Comparison of ENCODE assay signal across 14 cellular contexts in genomic region chr4:17055788-17056187, GRCh38.
A peak's percentile ranks its signal among the peaks of the same experiment; 100 is the strongest.
DNase-seq lines count a peak whose midpoint lies in the region; ATAC-seq, FAIRE-seq and TF ChIP-seq lines count a peak whose summit lies in the region.
"Had no signal": no experiment of that assay in that cellular context is flagged by ENCODE, and none has a peak within 500 bp of the region (broad histone marks: within the 10 kb centered on the region; RNA-seq: fewer than 3 reads in every experiment).

No MANE protein-coding gene starts in this region.

- no peaks in the 10 kb centered on the region for H3K27me3 Mint-ChIP-seq in mesothelial cell of epicardium (ENCODE audit: low read depth)

- H3K9me3 Mint-ChIP-seq in mesothelial cell of epicardium = no peaks in the 10 kb centered on the region

- peak; percentile 37 for ATAC-seq in SK-N-SH treated with all-trans-retinoic acid at 6 μM for 48 hours
- no peak for ATAC-seq in HG03469 (IDR thresholded peaks at IDR 0.05; ENCODE audit: unreplicated experiment)
- ATAC-seq: left ventricle myocardium superior, pancreas had no signal

- no peaks in the 10 kb centered on the region for H3K36me3 Mint-ChIP-seq in mesothelial cell of epicardium

- no peak for TF ChIP-seq POLR2A in H54 (IDR thresholded peaks at IDR 0.05; ENCODE audit: low read depth, low read length)

- H3K4me3 Mint-ChIP-seq in mesothelial cell of epicardium = no peak overlapping the region

- TF ChIP-seq CTCF in mesothelial cell of epicardium (IDR thresholded peaks at IDR 0.05; ENCODE audit: unreplicated experiment) = no peak

- no peak for FAIRE-seq in H54 (lab: Jason Lieb, UNC)
- FAIRE-seq: colon, pancreas had no signal

- peak; percentile 29 for DNase-seq in H54 (ENCODE audit: insufficient read length, low spot score)
- DNase-seq in fibroblast of gingiva (ENCODE audit: low read depth) = peak; percentile 81
- peak; percentile 53 for DNase-seq in renal cortical epithelial cell (ENCODE audit: low read depth)
- no peak for DNase-seq in mesothelial cell of epicardium (ENCODE audit: low spot score in 2 of 2, unreplicated experiment in 2 of 2)
- DNase-seq in NCI-H1930 (lab: John Stamatoyannopoulos, UW) = no peak
- DNase-seq: DMS79; left ventricle myocardium superior; NCI-H1417; NCI-H774; pancreas; stimulated activated CD4-positive, alpha-beta T cell treated with anti-CD3 and anti-CD28 coated beads, Interleukin-2, amount 100 ng/mL, for 48 hours had no signal

- no peak overlapping the region for H3K27ac Mint-ChIP-seq in mesothelial cell of epicardium

- H3K4me1 Mint-ChIP-seq in mesothelial cell of epicardium = peaks cover 3% of the 10 kb centered on the region

TF ChIP-seq in SK-N-SH treated with all-trans-retinoic acid at 6 μM for 48 hours, 23 proteins besides CTCF, POLR2A, EP300 and RAD21:
- TF ChIP-seq BACH2 (CRISPR knock-in tag; IDR thresholded peaks at IDR 0.05; ENCODE audit: borderline replicate concordance) = no peak
- no peak for TF ChIP-seq ZNF565 (CRISPR knock-in tag; conservative IDR thresholded peaks at IDR 0.05; ENCODE audit: low read depth)
- no peak for TF ChIP-seq ZFP30 (CRISPR knock-in tag; IDR thresholded peaks at IDR 0.05)
- TF ChIP-seq TCF4 (CRISPR knock-in tag; IDR thresholded peaks at IDR 0.05; ENCODE audit: borderline replicate concordance) = no peak
- no peak for TF ChIP-seq TSHZ2 (CRISPR knock-in tag; IDR thresholded peaks at IDR 0.05)
- no peak for TF ChIP-seq ZFP3 (CRISPR knock-in tag; IDR thresholded peaks at IDR 0.05)
- TF ChIP-seq TOX (CRISPR knock-in tag; IDR thresholded peaks at IDR 0.05; ENCODE audit: borderline replicate concordance) = no peak
- no peak for TF ChIP-seq ARNTL (CRISPR knock-in tag; IDR thresholded peaks at IDR 0.05; ENCODE audit: borderline replicate concordance, low read depth)

Comparison
In these comparisons a context has a peak if more than half of its experiments do, and no peak if none do; other contexts are left out.
1. DNase-seq: peak in H54 (single experiment), fibroblast of gingiva (single experiment) and renal cortical epithelial cell (single experiment); none in mesothelial cell of epicardium (0 of 2) and NCI-H1930 (0 of 2).